In the genomic region with DNA sequence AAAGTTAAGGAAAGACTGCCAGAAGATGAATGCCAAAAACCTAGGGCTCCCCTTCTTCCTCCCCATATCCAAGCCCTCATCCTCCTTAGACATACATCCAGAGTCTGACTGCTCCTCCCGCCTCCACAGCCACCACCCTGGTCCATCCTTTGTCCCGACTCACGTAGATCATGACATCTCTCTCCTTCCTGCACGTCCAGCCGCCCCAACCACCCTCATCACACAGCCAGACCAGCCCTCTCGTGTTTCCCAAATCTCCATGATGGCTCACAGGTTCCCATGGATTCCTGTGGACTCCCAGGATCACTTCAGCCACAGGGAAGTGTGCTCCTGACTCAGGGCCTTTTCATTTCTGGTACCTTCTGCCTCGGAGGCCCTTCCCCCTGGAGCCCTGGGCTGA, we compare ENCODE assay signal across 1 cellular context.
TF ChIP-seq lines count a peak whose summit lies in the region.

No MANE protein-coding gene starts in this region.

TF ChIP-seq in K562, 482 proteins besides CTCF, POLR2A, EP300 and RAD21 (continued from another document):
- no peak for TF ChIP-seq MNT (conservative IDR thresholded peaks at IDR 0.05)
- TF ChIP-seq ZNF407 (IDR thresholded peaks at IDR 0.05; ENCODE audit: low read depth), result no peak
- TF ChIP-seq L3MBTL2 (IDR thresholded peaks at IDR 0.05), result no peak
- no peak for TF ChIP-seq EHMT2 (IDR thresholded peaks at IDR 0.05)
- TF ChIP-seq BMI1 (IDR thresholded peaks at IDR 0.05; ENCODE audit: low read length), result no peak
- TF ChIP-seq SAP30 (IDR thresholded peaks at IDR 0.05; ENCODE audit: borderline replicate concordance, insufficient read depth, low read depth, low read length, poor library complexity, severe bottlenecking), result no peak
- TF ChIP-seq ZNF23 (CRISPR knock-in tag; IDR thresholded peaks at IDR 0.05), result no peak
- no peak for TF ChIP-seq SMAD1 (IDR thresholded peaks at IDR 0.05; ENCODE audit: low read depth, low read length, partially characterized antibody)
- no peak for TF ChIP-seq CREB3 (tag; conservative IDR thresholded peaks at IDR 0.05; ENCODE audit: low read depth)
- TF ChIP-seq HDAC6 (IDR thresholded peaks at IDR 0.05; ENCODE audit: low read depth, low read length), result no peak
- TF ChIP-seq, protein P1, sequence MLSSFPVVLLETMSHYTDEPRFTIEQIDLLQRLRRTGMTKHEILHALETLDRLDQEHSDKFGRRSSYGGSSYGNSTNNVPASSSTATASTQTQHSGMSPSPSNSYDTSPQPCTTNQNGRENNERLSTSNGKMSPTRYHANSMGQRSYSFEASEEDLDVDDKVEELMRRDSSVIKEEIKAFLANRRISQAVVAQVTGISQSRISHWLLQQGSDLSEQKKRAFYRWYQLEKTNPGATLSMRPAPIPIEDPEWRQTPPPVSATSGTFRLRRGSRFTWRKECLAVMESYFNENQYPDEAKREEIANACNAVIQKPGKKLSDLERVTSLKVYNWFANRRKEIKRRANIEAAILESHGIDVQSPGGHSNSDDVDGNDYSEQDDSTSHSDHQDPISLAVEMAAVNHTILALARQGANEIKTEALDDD (IDR thresholded peaks at IDR 0.05), result no peak
- no peak for TF ChIP-seq FOXA3 (CRISPR knock-in tag; conservative IDR thresholded peaks at IDR 0.05 in 1 of 2, IDR thresholded peaks at IDR 0.05 in 1 of 2)
- TF ChIP-seq ZFP30 (CRISPR knock-in tag; IDR thresholded peaks at IDR 0.05; ENCODE audit: borderline replicate concordance), result no peak
- no peak for TF ChIP-seq SUPT5H (IDR thresholded peaks at IDR 0.05)
